1 cellular context compared by ENCODE assay signal in the genomic region with DNA sequence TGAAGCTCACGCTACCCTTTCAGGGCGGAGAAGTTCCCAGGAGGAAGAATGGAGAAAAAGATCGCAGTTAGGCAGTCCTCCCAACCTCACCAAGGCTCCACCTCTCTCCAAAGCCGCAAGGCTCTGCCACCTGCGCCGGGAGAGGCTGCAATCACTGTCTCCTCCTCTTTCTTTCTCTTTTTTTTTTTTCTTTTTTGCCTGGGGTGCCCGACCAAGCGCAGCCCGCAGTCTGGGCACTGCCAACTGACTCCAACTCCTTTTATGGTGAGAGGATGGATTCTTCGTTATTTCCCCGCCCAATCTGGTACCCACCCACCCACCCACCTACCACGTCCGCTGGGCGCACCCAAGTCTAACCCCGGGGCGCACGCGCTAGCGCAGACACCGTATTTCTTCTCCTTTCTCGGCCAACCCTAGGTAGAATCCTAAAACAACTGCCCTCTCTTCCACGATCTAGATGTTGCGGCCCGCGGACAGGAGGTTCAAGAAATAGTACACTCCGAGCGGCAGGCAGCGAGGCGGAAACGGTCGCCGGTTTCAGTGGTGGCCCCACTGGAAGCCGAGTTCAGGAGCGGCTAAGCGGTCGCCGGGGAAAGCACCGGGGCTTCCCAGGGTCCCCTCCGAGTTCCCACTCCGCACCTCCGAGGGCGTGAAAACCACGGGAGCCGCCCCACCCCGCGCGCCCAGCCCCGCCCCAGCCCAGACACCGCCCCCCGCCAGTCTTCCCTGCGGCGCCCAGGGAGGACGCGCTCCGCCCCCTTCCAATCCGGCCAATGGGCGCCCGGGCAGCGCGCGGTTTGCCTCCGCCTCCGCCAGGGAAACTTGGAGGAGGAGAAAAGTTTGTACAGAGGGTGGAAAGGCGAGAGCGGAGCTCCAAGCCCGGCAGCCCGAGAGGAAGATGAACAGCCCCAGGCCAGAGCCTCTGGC.
TF ChIP-seq lines count a peak whose summit lies in the region.

A gene (plus strand): TSS at position 845 of the 927 bp plus-strand sequence. CDS start 1,079 bp downstream, outside the sequence.

TF ChIP-seq in HEK293, 187 proteins besides CTCF, POLR2A, EP300 and RAD21 (continued from another document and continues in another):
- TF ChIP-seq, protein P1, sequence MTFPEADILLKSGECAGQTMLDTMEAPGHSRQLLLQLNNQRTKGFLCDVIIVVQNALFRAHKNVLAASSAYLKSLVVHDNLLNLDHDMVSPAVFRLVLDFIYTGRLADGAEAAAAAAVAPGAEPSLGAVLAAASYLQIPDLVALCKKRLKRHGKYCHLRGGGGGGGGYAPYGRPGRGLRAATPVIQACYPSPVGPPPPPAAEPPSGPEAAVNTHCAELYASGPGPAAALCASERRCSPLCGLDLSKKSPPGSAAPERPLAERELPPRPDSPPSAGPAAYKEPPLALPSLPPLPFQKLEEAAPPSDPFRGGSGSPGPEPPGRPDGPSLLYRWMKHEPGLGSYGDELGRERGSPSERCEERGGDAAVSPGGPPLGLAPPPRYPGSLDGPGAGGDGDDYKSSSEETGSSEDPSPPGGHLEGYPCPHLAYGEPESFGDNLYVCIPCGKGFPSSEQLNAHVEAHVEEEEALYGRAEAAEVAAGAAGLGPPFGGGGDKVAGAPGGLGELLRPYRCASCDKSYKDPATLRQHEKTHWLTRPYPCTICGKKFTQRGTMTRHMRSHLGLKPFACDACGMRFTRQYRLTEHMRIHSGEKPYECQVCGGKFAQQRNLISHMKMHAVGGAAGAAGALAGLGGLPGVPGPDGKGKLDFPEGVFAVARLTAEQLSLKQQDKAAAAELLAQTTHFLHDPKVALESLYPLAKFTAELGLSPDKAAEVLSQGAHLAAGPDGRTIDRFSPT (tag by site-specific recombination; IDR thresholded peaks at IDR 0.05) = peak; percentile 15; the same call in 1 of the 2 replicates
- TF ChIP-seq, protein P2, sequence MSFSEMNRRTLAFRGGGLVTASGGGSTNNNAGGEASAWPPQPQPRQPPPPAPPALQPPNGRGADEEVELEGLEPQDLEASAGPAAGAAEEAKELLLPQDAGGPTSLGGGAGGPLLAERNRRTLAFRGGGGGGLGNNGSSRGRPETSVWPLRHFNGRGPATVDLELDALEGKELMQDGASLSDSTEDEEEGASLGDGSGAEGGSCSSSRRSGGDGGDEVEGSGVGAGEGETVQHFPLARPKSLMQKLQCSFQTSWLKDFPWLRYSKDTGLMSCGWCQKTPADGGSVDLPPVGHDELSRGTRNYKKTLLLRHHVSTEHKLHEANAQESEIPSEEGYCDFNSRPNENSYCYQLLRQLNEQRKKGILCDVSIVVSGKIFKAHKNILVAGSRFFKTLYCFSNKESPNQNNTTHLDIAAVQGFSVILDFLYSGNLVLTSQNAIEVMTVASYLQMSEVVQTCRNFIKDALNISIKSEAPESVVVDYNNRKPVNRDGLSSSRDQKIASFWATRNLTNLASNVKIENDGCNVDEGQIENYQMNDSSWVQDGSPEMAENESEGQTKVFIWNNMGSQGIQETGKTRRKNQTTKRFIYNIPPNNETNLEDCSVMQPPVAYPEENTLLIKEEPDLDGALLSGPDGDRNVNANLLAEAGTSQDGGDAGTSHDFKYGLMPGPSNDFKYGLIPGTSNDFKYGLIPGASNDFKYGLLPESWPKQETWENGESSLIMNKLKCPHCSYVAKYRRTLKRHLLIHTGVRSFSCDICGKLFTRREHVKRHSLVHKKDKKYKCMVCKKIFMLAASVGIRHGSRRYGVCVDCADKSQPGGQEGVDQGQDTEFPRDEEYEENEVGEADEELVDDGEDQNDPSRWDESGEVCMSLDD (tag by site-specific recombination; IDR thresholded peaks at IDR 0.05) = 0 out of 2 replicates have a peak, but pooled peaks have one; percentile 25
- TF ChIP-seq ZFHX2 (tag by site-specific recombination; conservative IDR thresholded peaks at IDR 0.05) (peak; percentile 47; the same call in 1 of the 2 replicates), ZFP3 (tag by site-specific recombination; IDR thresholded peaks at IDR 0.05; ENCODE audit: low read depth) (no peak), ZNF529 (tag by site-specific recombination; IDR thresholded peaks at IDR 0.05; ENCODE audit: insufficient replicate concordance) (no peak), ZXDB (tag by site-specific recombination; IDR thresholded peaks at IDR 0.05) (peak; percentile 64), ZNF473 (tag by site-specific recombination; IDR thresholded peaks at IDR 0.05) (no peak), ZNF184 (tag by site-specific recombination; IDR thresholded peaks at IDR 0.05) (no peak), RBAK (tag by site-specific recombination; IDR thresholded peaks at IDR 0.05) (no peak), ZFP69B (tag by site-specific recombination; IDR thresholded peaks at IDR 0.05) (peak; percentile 91), ZNF426 (tag by site-specific recombination; IDR thresholded peaks at IDR 0.05) (no peak), ZNF624 (tag by site-specific recombination; IDR thresholded peaks at IDR 0.05) (no peak), ZNF354C (tag by site-specific recombination; IDR thresholded peaks at IDR 0.05; ENCODE audit: borderline replicate concordance, low read depth) (no peak), ZNF555 (tag by site-specific recombination; conservative IDR thresholded peaks at IDR 0.05) (no peak), ZNF311 (tag by site-specific recombination; IDR thresholded peaks at IDR 0.05; ENCODE audit: borderline replicate concordance) (no peak), SCRT1 (tag by site-specific recombination; IDR thresholded peaks at IDR 0.05; ENCODE audit: borderline replicate concordance) (no peak), ZEB2 (tag by site-specific recombination; IDR thresholded peaks at IDR 0.05) (no peak), ZNF777 (tag by site-specific recombination; IDR thresholded peaks at IDR 0.05; ENCODE audit: borderline replicate concordance) (no peak), ZNF19 (tag by site-specific recombination; IDR thresholded peaks at IDR 0.05; ENCODE audit: low read depth) (no peak), KLF7 (tag by site-specific recombination; IDR thresholded peaks at IDR 0.05; ENCODE audit: borderline replicate concordance) (0 out of 2 replicates have a peak, but pooled peaks have one; percentile 13), ZSCAN16 (tag by site-specific recombination; IDR thresholded peaks at IDR 0.05) (no peak), ZNF302 (tag by site-specific recombination; IDR thresholded peaks at IDR 0.05; ENCODE audit: low read depth) (no peak), ZNF350 (tag by site-specific recombination; IDR thresholded peaks at IDR 0.05) (no peak), ZNF394 (tag by site-specific recombination; IDR thresholded peaks at IDR 0.05; ENCODE audit: borderline replicate concordance) (no peak), ZNF202 (tag by site-specific recombination; IDR thresholded peaks at IDR 0.05; ENCODE audit: borderline replicate concordance) (no peak), ZNF830 (tag by site-specific recombination; IDR thresholded peaks at IDR 0.05; ENCODE audit: low read depth) (no peak), ZBTB7A (tag by site-specific recombination; IDR thresholded peaks at IDR 0.05; ENCODE audit: low read depth) (no peak), ZNF707 (tag by site-specific recombination; IDR thresholded peaks at IDR 0.05) (no peak), ZBTB20 (tag by site-specific recombination; IDR thresholded peaks at IDR 0.05) (peak; percentile 74; the same call in 1 of the 2 replicates), ZNF521 (tag by site-specific recombination; IDR thresholded peaks at IDR 0.05) (no peak)
- TF ChIP-seq, protein P3, sequence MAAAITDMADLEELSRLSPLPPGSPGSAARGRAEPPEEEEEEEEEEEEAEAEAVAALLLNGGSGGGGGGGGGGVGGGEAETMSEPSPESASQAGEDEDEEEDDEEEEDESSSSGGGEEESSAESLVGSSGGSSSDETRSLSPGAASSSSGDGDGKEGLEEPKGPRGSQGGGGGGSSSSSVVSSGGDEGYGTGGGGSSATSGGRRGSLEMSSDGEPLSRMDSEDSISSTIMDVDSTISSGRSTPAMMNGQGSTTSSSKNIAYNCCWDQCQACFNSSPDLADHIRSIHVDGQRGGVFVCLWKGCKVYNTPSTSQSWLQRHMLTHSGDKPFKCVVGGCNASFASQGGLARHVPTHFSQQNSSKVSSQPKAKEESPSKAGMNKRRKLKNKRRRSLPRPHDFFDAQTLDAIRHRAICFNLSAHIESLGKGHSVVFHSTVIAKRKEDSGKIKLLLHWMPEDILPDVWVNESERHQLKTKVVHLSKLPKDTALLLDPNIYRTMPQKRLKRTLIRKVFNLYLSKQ (tag by site-specific recombination; IDR thresholded peaks at IDR 0.05; ENCODE audit: borderline replicate concordance) = no peak
- TF ChIP-seq, protein P4, sequence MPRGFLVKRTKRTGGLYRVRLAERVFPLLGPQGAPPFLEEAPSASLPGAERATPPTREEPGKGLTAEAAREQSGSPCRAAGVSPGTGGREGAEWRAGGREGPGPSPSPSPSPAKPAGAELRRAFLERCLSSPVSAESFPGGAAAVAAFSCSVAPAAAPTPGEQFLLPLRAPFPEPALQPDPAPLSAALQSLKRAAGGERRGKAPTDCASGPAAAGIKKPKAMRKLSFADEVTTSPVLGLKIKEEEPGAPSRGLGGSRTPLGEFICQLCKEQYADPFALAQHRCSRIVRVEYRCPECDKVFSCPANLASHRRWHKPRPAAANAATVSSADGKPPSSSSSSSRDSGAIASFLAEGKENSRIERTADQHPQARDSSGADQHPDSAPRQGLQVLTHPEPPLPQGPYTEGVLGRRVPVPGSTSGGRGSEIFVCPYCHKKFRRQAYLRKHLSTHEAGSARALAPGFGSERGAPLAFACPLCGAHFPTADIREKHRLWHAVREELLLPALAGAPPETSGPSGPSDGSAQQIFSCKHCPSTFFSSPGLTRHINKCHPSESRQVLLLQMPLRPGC (tag by site-specific recombination; IDR thresholded peaks at IDR 0.05) = no peak
- TF ChIP-seq, protein P5, sequence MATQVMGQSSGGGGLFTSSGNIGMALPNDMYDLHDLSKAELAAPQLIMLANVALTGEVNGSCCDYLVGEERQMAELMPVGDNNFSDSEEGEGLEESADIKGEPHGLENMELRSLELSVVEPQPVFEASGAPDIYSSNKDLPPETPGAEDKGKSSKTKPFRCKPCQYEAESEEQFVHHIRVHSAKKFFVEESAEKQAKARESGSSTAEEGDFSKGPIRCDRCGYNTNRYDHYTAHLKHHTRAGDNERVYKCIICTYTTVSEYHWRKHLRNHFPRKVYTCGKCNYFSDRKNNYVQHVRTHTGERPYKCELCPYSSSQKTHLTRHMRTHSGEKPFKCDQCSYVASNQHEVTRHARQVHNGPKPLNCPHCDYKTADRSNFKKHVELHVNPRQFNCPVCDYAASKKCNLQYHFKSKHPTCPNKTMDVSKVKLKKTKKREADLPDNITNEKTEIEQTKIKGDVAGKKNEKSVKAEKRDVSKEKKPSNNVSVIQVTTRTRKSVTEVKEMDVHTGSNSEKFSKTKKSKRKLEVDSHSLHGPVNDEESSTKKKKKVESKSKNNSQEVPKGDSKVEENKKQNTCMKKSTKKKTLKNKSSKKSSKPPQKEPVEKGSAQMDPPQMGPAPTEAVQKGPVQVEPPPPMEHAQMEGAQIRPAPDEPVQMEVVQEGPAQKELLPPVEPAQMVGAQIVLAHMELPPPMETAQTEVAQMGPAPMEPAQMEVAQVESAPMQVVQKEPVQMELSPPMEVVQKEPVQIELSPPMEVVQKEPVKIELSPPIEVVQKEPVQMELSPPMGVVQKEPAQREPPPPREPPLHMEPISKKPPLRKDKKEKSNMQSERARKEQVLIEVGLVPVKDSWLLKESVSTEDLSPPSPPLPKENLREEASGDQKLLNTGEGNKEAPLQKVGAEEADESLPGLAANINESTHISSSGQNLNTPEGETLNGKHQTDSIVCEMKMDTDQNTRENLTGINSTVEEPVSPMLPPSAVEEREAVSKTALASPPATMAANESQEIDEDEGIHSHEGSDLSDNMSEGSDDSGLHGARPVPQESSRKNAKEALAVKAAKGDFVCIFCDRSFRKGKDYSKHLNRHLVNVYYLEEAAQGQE (tag by site-specific recombination; IDR thresholded peaks at IDR 0.05) = no peak
- TF ChIP-seq, protein P6, sequence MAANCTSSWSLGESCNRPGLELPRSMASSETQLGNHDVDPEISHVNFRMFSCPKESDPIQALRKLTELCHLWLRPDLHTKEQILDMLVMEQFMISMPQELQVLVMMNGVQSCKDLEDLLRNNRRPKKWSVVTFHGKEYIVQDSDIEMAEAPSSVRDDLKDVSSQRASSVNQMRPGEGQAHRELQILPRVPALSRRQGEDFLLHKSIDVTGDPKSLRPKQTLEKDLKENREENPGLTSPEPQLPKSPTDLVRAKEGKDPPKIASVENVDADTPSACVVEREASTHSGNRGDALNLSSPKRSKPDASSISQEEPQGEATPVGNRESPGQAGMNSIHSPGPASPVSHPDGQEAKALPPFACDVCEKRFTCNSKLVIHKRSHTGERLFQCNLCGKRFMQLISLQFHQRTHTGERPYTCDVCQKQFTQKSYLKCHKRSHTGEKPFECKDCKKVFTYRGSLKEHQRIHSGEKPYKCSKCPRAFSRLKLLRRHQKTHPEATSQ (tag by site-specific recombination; IDR thresholded peaks at IDR 0.05) = no peak
- TF ChIP-seq, protein P7, sequence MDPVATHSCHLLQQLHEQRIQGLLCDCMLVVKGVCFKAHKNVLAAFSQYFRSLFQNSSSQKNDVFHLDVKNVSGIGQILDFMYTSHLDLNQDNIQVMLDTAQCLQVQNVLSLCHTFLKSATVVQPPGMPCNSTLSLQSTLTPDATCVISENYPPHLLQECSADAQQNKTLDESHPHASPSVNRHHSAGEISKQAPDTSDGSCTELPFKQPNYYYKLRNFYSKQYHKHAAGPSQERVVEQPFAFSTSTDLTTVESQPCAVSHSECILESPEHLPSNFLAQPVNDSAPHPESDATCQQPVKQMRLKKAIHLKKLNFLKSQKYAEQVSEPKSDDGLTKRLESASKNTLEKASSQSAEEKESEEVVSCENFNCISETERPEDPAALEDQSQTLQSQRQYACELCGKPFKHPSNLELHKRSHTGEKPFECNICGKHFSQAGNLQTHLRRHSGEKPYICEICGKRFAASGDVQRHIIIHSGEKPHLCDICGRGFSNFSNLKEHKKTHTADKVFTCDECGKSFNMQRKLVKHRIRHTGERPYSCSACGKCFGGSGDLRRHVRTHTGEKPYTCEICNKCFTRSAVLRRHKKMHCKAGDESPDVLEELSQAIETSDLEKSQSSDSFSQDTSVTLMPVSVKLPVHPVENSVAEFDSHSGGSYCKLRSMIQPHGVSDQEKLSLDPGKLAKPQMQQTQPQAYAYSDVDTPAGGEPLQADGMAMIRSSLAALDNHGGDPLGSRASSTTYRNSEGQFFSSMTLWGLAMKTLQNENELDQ (tag by site-specific recombination; IDR thresholded peaks at IDR 0.05; ENCODE audit: low read depth) = no peak
- TF ChIP-seq, protein P8, sequence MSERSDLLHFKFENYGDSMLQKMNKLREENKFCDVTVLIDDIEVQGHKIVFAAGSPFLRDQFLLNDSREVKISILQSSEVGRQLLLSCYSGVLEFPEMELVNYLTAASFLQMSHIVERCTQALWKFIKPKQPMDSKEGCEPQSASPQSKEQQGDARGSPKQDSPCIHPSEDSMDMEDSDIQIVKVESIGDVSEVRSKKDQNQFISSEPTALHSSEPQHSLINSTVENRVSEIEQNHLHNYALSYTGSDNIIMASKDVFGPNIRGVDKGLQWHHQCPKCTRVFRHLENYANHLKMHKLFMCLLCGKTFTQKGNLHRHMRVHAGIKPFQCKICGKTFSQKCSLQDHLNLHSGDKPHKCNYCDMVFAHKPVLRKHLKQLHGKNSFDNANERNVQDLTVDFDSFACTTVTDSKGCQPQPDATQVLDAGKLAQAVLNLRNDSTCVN (tag by site-specific recombination; optimal IDR thresholded peaks at IDR 0.05) = peak; percentile 47
